17 cellular contexts compared by ENCODE assay signal in genomic region chr14:105500036-105500725, GRCh38. TPM values are rescaled to one million over a fixed set of nuclear protein-coding genes. Genes with fewer than 3 reads are reported as not detected.
DNase-seq lines count a peak whose midpoint lies in the region; ATAC-seq and TF ChIP-seq lines count a peak whose summit lies in the region.
"Had no signal": no experiment of that assay in that cellular context is flagged by ENCODE, and none has a peak within 500 bp of the region (broad histone marks: within the 10 kb centered on the region; RNA-seq: fewer than 3 reads in every experiment).

No MANE protein-coding gene starts in this region.

- peaks cover 3% of the 10 kb centered on the region for H3K36me3 ChIP-seq in WERI-Rb-1

- no peaks in the 10 kb centered on the region for H3K27me3 ChIP-seq in WERI-Rb-1 (ENCODE audit: insufficient read depth, low read depth, severe bottlenecking)
- H3K27me3 ChIP-seq: hepatocyte had no signal

- H3K9me3 ChIP-seq in WERI-Rb-1 (ENCODE audit: severe bottlenecking), result no peaks in the 10 kb centered on the region

- peak; percentile 9 for DNase-seq in activated naive CD4-positive, alpha-beta T cell treated with anti-CD3 and anti-CD28 coated beads, Interleukin-2, amount 50 U/mL, for 16 hours
- DNase-seq in activated naive CD4-positive, alpha-beta T cell treated with anti-CD3 and anti-CD28 coated beads for 36 hours, result no peak
- DNase-seq in WERI-Rb-1 (peak; percentile 13), glutamatergic neuron (peak; percentile 21), NCI-H774 (lab: John Stamatoyannopoulos, UW) (no peak)
- no peak for DNase-seq in stimulated activated naive B cell treated with anti-CD40 and anti-IgM and Interleukin-4, amounts not matched to agents 10 μg/mL and 1 μg/mL and 100 μg/mL, for 72 hours
- DNase-seq: activated effector memory CD4-positive, alpha-beta T cell treated with Interleukin-2 at 50 U/mL for 16 hours; DMS53; nephron progenitor cell; stimulated activated CD4-positive, alpha-beta T cell treated with anti-CD3 and anti-CD28 coated beads, Interleukin-4, amount 100 ng/mL, for 4 hours; T1000 had no signal

- no peak for TF ChIP-seq CTCF in WERI-Rb-1 (IDR thresholded peaks at IDR 0.05; ENCODE audit: low read depth, low read length)
- TF ChIP-seq CTCF in glutamatergic neuron (IDR thresholded peaks at IDR 0.05; ENCODE audit: partially characterized antibody, unreplicated experiment), result no peak

- no peaks in the 10 kb centered on the region for H3K36me3 Mint-ChIP-seq in activated naive CD4-positive, alpha-beta T cell treated with anti-CD3 and anti-CD28 coated beads for 36 hours (ENCODE audit: low read depth)
- no peaks in the 10 kb centered on the region for H3K36me3 Mint-ChIP-seq in glutamatergic neuron (ENCODE audit: unreplicated experiment)
- H3K36me3 Mint-ChIP-seq in stimulated activated naive B cell treated with anti-CD40 and anti-IgM and Interleukin-4, amounts not matched to agents 10 μg/mL and 1 μg/mL and 100 μg/mL, for 72 hours, result peaks cover 13 to 16% of the 10 kb centered on the region in 2 donors

- no peaks in the 10 kb centered on the region for H3K4me1 Mint-ChIP-seq in activated naive CD4-positive, alpha-beta T cell treated with anti-CD3 and anti-CD28 coated beads for 36 hours (ENCODE audit: low read depth)
- peaks cover 3% of the 10 kb centered on the region for H3K4me1 Mint-ChIP-seq in glutamatergic neuron (ENCODE audit: low read depth, unreplicated experiment)
- peaks cover 5 to 6% of the 10 kb centered on the region in 2 donors for H3K4me1 Mint-ChIP-seq in stimulated activated naive B cell treated with anti-CD40 and anti-IgM and Interleukin-4, amounts not matched to agents 10 μg/mL and 1 μg/mL and 100 μg/mL, for 72 hours

- no peak overlapping the region for H3K27ac Mint-ChIP-seq in activated naive CD4-positive, alpha-beta T cell treated with anti-CD3 and anti-CD28 coated beads for 36 hours
- peak overlapping the region; percentile 80 for H3K27ac Mint-ChIP-seq in glutamatergic neuron (ENCODE audit: unreplicated experiment)
- peak overlapping the region; percentile 65 for H3K27ac Mint-ChIP-seq in stimulated activated naive B cell treated with anti-CD40 and anti-IgM and Interleukin-4, amounts not matched to agents 10 μg/mL and 1 μg/mL and 100 μg/mL, for 72 hours
- H3K27ac Mint-ChIP-seq: nephron progenitor cell had no signal

- no peak overlapping the region for H3K4me3 Mint-ChIP-seq in activated naive CD4-positive, alpha-beta T cell treated with anti-CD3 and anti-CD28 coated beads for 36 hours
- H3K4me3 Mint-ChIP-seq in glutamatergic neuron (ENCODE audit: unreplicated experiment), result no peak overlapping the region
- no peak overlapping the region for H3K4me3 Mint-ChIP-seq in stimulated activated naive B cell treated with anti-CD40 and anti-IgM and Interleukin-4, amounts not matched to agents 10 μg/mL and 1 μg/mL and 100 μg/mL, for 72 hours
- H3K4me3 Mint-ChIP-seq: nephron progenitor cell had no signal

- ATAC-seq in stimulated activated naive B cell treated with anti-CD40 and anti-IgM and Interleukin-4, amounts not matched to agents 10 μg/mL and 1 μg/mL and 100 μg/mL, for 72 hours (replicated peaks), result no peak
- ATAC-seq in HG02870 (IDR thresholded peaks at IDR 0.05; ENCODE audit: unreplicated experiment) (no peak), HG02571 (IDR thresholded peaks at IDR 0.05; ENCODE audit: unreplicated experiment) (no peak)

- H3K4me3 ChIP-seq in WERI-Rb-1 (ENCODE audit: low read depth, low read length), result no peak overlapping the region
- H3K4me3 ChIP-seq: hepatocyte, SK-N-MC, smooth muscle cell had no signal

- H3K27ac ChIP-seq in WERI-Rb-1, result peak overlapping the region; percentile 92
- H3K27ac ChIP-seq: C4-2B, hepatocyte, SK-N-MC had no signal

- H3K27me3 Mint-ChIP-seq in activated naive CD4-positive, alpha-beta T cell treated with anti-CD3 and anti-CD28 coated beads for 36 hours (ENCODE audit: low read depth), result no peaks in the 10 kb centered on the region
- H3K27me3 Mint-ChIP-seq in glutamatergic neuron (ENCODE audit: unreplicated experiment), result peaks cover 7% of the 10 kb centered on the region
- H3K27me3 Mint-ChIP-seq in stimulated activated naive B cell treated with anti-CD40 and anti-IgM and Interleukin-4, amounts not matched to agents 10 μg/mL and 1 μg/mL and 100 μg/mL, for 72 hours, result peaks cover 8 to 11% of the 10 kb centered on the region in 2 donors

- CTCF ChIA-PET in activated naive CD4-positive, alpha-beta T cell treated with anti-CD3 and anti-CD28 coated beads for 36 hours (lab: Charles Lee), result no interaction called here

- intact Hi-C loops in activated naive CD4-positive, alpha-beta T cell treated with anti-CD3 and anti-CD28 coated beads for 36 hours (cut with micrococcal nuclease), result no loop called here

- no peaks in the 10 kb centered on the region for H3K9me3 Mint-ChIP-seq in activated naive CD4-positive, alpha-beta T cell treated with anti-CD3 and anti-CD28 coated beads for 36 hours
- peaks cover 5% of the 10 kb centered on the region for H3K9me3 Mint-ChIP-seq in glutamatergic neuron (ENCODE audit: unreplicated experiment)
- H3K9me3 Mint-ChIP-seq in stimulated activated naive B cell treated with anti-CD40 and anti-IgM and Interleukin-4, amounts not matched to agents 10 μg/mL and 1 μg/mL and 100 μg/mL, for 72 hours, result no peaks in the 10 kb centered on the region
- H3K9me3 Mint-ChIP-seq: nephron progenitor cell had no signal

RNA-seq across cellular contexts. Expression of gene TEDC1, which starts 9.1 kb away (rescaled TPM):
- total RNA-seq in activated naive CD4-positive, alpha-beta T cell treated with anti-CD3 and anti-CD28 coated beads for 36 hours, result 10 to 100 TPM; 27.8 to 28.6 TPM
- 13.8 TPM for total RNA-seq in glutamatergic neuron (ENCODE audit: unreplicated experiment)

RNA-seq across cellular contexts. Expression of gene CRIP1, which starts 13.5 kb away (rescaled TPM):
- 10 to 100 TPM; 67.3 to 77.1 TPM for total RNA-seq in activated naive CD4-positive, alpha-beta T cell treated with anti-CD3 and anti-CD28 coated beads for 36 hours
- 49.3 TPM for total RNA-seq in glutamatergic neuron (ENCODE audit: unreplicated experiment)

RNA-seq across cellular contexts. Expression of gene CRIP2, which starts 25.6 kb away (rescaled TPM):
- total RNA-seq in activated naive CD4-positive, alpha-beta T cell treated with anti-CD3 and anti-CD28 coated beads for 36 hours, result not detected
- 78.5 TPM for total RNA-seq in glutamatergic neuron (ENCODE audit: unreplicated experiment)

RNA-seq across cellular contexts. Expression of gene TMEM121, which starts 26.2 kb away (rescaled TPM):
- 1 to 10 TPM; 6.5 to 9.3 TPM for total RNA-seq in activated naive CD4-positive, alpha-beta T cell treated with anti-CD3 and anti-CD28 coated beads for 36 hours
- 2.7 TPM for total RNA-seq in glutamatergic neuron (ENCODE audit: unreplicated experiment)

Comparison
In these comparisons a context has a peak if more than half of its experiments do, and no peak if none do; other contexts are left out.
1. DNase-seq: peak in activated naive CD4-positive, alpha-beta T cell treated with anti-CD3 and anti-CD28 coated beads, Interleukin-2, amount 50 U/mL, for 16 hours (single experiment), WERI-Rb-1 (single experiment) and glutamatergic neuron (single experiment); none in activated naive CD4-positive, alpha-beta T cell treated with anti-CD3 and anti-CD28 coated beads for 36 hours (single experiment), stimulated activated naive B cell treated with anti-CD40 and anti-IgM and Interleukin-4, amounts not matched to agents 10 μg/mL and 1 μg/mL and 100 μg/mL, for 72 hours (single experiment) and NCI-H774 (single experiment).
2. RNA of gene CRIP2, which starts 25.6 kb away (total RNA-seq): 78.5 TPM in glutamatergic neuron (single experiment); not detected in activated naive CD4-positive, alpha-beta T cell treated with anti-CD3 and anti-CD28 coated beads for 36 hours; every median in the first group is over 10 times any median in the second.